In genomic region chr13:27657724-27658123, GRCh38 we compare ENCODE assay signal across 22 cellular contexts.
"Had no signal": no experiment of that assay in that cellular context is flagged by ENCODE, and none has a peak within 500 bp of the region (broad histone marks: within the 10 kb centered on the region; RNA-seq: fewer than 3 reads in every experiment).

No MANE protein-coding gene starts in this region.

- H3K4me3 ChIP-seq: dorsolateral prefrontal cortex, gastrocnemius medialis, heart right ventricle, lower lobe of right lung, psoas muscle, stomach, thoracic aorta, transverse colon had no signal

- H3K36me3 ChIP-seq: gastrocnemius medialis, thoracic aorta, transverse colon had no signal

- H3K9me3 Mint-ChIP-seq: memory B cell; mesothelial cell of epicardium; natural killer cell; stimulated activated naive B cell treated with anti-CD40 and anti-IgM and Interleukin-4, amounts not matched to agents 10 μg/mL and 1 μg/mL and 100 μg/mL, for 72 hours had no signal

- H3K36me3 Mint-ChIP-seq: natural killer cell had no signal

- H3K27ac ChIP-seq: dorsolateral prefrontal cortex, gastrocnemius medialis, heart right ventricle, lower lobe of right lung, parathyroid adenoma, psoas muscle, stomach, thoracic aorta, transverse colon had no signal

- H3K4me1 ChIP-seq: parathyroid adenoma, psoas muscle had no signal

- H3K27ac Mint-ChIP-seq: memory B cell; mesothelial cell of epicardium; natural killer cell; stimulated activated naive B cell treated with anti-CD40 and anti-IgM and Interleukin-4, amounts not matched to agents 10 μg/mL and 1 μg/mL and 100 μg/mL, for 72 hours had no signal

- DNase-seq: cortex of kidney; dorsolateral prefrontal cortex; effector CD8-positive, alpha-beta T cell; gastrocnemius medialis; heart right ventricle; hypothalamus; kidney glomerular epithelial cell; lower lobe of right lung; natural killer cell; occipital lobe; psoas muscle; retina; stimulated activated CD4-positive, alpha-beta T cell treated with anti-CD3 and anti-CD28 coated beads, Interleukin-2, amount 100 ng/mL, for 24 hours; stimulated activated CD4-positive, alpha-beta T cell treated with anti-CD3 and anti-CD28 coated beads, Interleukin-4, amount 100 ng/mL, for 4 hours; stimulated activated naive B cell treated with anti-CD40 and anti-IgM and Interleukin-4, amounts not matched to agents 10 μg/mL and 1 μg/mL and 100 μg/mL, for 72 hours; stomach; substantia nigra; transverse colon had no signal

- H3K27me3 ChIP-seq: dorsolateral prefrontal cortex, gastrocnemius medialis, heart right ventricle, stomach, transverse colon had no signal

- H3K4me3 Mint-ChIP-seq: memory B cell; mesothelial cell of epicardium; natural killer cell; stimulated activated naive B cell treated with anti-CD40 and anti-IgM and Interleukin-4, amounts not matched to agents 10 μg/mL and 1 μg/mL and 100 μg/mL, for 72 hours had no signal

- H3K9ac ChIP-seq: parathyroid adenoma had no signal

- H3K9me3 ChIP-seq: gastrocnemius medialis, heart right ventricle, lower lobe of right lung, psoas muscle, stomach, thoracic aorta, transverse colon had no signal

- H3K27me3 Mint-ChIP-seq: memory B cell; stimulated activated naive B cell treated with anti-CD40 and anti-IgM and Interleukin-4, amounts not matched to agents 10 μg/mL and 1 μg/mL and 100 μg/mL, for 72 hours had no signal
